ENCODE assay signal across 9 cellular contexts in the genomic region with DNA sequence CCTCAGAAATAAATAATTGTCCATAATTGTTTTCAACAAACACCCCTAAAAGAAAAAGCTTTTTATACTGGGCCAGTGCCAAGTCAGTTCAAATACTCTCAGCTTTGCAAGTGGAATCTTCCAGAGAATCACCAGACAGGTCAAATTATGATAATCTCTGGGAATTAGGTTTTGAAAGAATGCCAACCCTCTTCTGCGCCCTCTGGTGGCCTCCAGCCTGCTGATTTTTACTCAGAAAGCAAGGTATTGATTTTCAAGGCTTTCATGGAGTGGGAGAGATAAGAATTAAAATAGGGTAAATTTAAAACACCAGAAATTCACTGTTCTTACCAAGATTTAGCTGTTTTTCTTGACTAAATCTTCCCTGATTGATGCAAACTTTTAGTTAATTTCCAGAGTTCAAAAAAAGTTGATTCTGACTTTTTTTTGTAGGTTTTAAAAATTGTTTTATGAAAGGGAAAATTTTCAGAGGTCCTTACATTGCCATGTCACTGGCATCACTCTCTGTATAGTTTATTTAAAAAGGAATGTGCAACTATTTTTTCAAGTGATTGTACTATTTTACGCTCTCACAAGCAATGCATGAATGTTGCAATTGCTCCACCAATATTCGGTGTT.
A peak's percentile ranks its signal among the peaks of the same experiment; 100 is the strongest.
DNase-seq lines count a peak whose midpoint lies in the region; ATAC-seq and TF ChIP-seq lines count a peak whose summit lies in the region.
"Had no signal": no experiment of that assay in that cellular context is flagged by ENCODE, and none has a peak within 500 bp of the region (broad histone marks: within the 10 kb centered on the region; RNA-seq: fewer than 3 reads in every experiment).

No MANE protein-coding gene starts in this region.

- no peak overlapping the region for H3K4me3 ChIP-seq in cardiac fibroblast (replicated peaks in 1 of 2; ENCODE audit: low read depth in 2 of 2, low read length in 2 of 2)
- H3K4me3 ChIP-seq: prostate gland had no signal

- ATAC-seq in HG03469 (IDR thresholded peaks at IDR 0.05; ENCODE audit: unreplicated experiment) (no peak), HG03039 (IDR thresholded peaks at IDR 0.05; ENCODE audit: unreplicated experiment) (no peak)

- DNase-seq in activated naive CD4-positive, alpha-beta T cell treated with anti-CD3 and anti-CD28 coated beads, Interleukin-2, amount 10 ng/mL, durations not matched to agents 7 days and 5 days: peak; percentile 51
- no peak for DNase-seq in activated naive CD4-positive, alpha-beta T cell treated with anti-CD3 and anti-CD28 coated beads, Interleukin-2, amount 50 U/mL, for 16 hours
- DNase-seq in MV-4-11 (lab: John Stamatoyannopoulos, UW): peak; percentile 29
- DNase-seq in cardiac fibroblast (ENCODE audit: low read depth in 2 of 2): peak; percentile 14 to 52
- peak; percentile 4 to 20 for DNase-seq in stimulated activated CD4-positive, alpha-beta T cell treated with anti-CD3 and anti-CD28 coated beads, Interleukin-4, amount 100 ng/mL, for 48 hours (ENCODE audit: low read depth in 2 of 2)
- DNase-seq in GM03348 (ENCODE audit: low spot score): no peak

- H3K36me3 Mint-ChIP-seq in activated naive CD4-positive, alpha-beta T cell treated with anti-CD3 and anti-CD28 coated beads, Interleukin-2, amount 10 ng/mL, durations not matched to agents 7 days and 5 days: no peaks in the 10 kb centered on the region

- peak; percentile 74 for TF ChIP-seq CTCF in cardiac fibroblast (IDR thresholded peaks at IDR 0.05; ENCODE audit: low read depth, low read length)

- H3K9me3 Mint-ChIP-seq in activated naive CD4-positive, alpha-beta T cell treated with anti-CD3 and anti-CD28 coated beads, Interleukin-2, amount 10 ng/mL, durations not matched to agents 7 days and 5 days: peaks cover 9% of the 10 kb centered on the region

- CTCF ChIA-PET in activated naive CD4-positive, alpha-beta T cell treated with anti-CD3 and anti-CD28 coated beads, Interleukin-2, amount 10 ng/mL, durations not matched to agents 7 days and 5 days (lab: Charles Lee): interaction anchor here (0.8 to 1.5 kb wide), 5 partner anchors 23 to 570 kb away, joined by 3 to 7 read pairs (median 3); no protein-coding TSS in a partner anchor

- H3K27me3 Mint-ChIP-seq in activated naive CD4-positive, alpha-beta T cell treated with anti-CD3 and anti-CD28 coated beads, Interleukin-2, amount 10 ng/mL, durations not matched to agents 7 days and 5 days: peaks cover 10% of the 10 kb centered on the region

- no peaks in the 10 kb centered on the region for H3K4me1 Mint-ChIP-seq in activated naive CD4-positive, alpha-beta T cell treated with anti-CD3 and anti-CD28 coated beads, Interleukin-2, amount 10 ng/mL, durations not matched to agents 7 days and 5 days

- no peak overlapping the region for H3K27ac Mint-ChIP-seq in activated naive CD4-positive, alpha-beta T cell treated with anti-CD3 and anti-CD28 coated beads, Interleukin-2, amount 10 ng/mL, durations not matched to agents 7 days and 5 days

- H3K4me3 Mint-ChIP-seq in activated naive CD4-positive, alpha-beta T cell treated with anti-CD3 and anti-CD28 coated beads, Interleukin-2, amount 10 ng/mL, durations not matched to agents 7 days and 5 days: no peak overlapping the region

Comparison
In these comparisons a context has a peak if more than half of its experiments do, and no peak if none do; other contexts are left out.
1. DNase-seq: peak in activated naive CD4-positive, alpha-beta T cell treated with anti-CD3 and anti-CD28 coated beads, Interleukin-2, amount 10 ng/mL, durations not matched to agents 7 days and 5 days (single experiment), MV-4-11 (single experiment), cardiac fibroblast (2 of 2) and stimulated activated CD4-positive, alpha-beta T cell treated with anti-CD3 and anti-CD28 coated beads, Interleukin-4, amount 100 ng/mL, for 48 hours (2 of 2); none in activated naive CD4-positive, alpha-beta T cell treated with anti-CD3 and anti-CD28 coated beads, Interleukin-2, amount 50 U/mL, for 16 hours (single experiment) and GM03348 (single experiment).